In the genomic region with DNA sequence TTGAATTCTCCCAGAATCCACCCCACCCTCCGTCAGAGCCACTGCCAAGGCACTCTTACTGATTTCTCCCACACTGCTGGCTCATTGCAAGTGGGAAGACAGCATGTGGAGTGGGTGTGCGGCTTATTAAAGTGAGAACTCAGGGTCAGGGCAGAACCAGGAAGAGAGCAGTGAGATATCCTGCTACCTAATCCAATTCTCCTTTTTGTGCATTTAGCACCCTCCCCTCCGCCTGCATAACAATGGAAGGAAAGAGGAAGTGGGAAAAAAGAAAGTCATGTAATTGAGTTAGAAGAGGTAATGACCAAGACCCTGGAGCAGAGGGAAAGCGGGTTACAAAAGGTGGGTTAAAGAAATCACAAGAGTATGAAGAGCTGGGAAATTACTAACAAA, we compare ENCODE assay signal across 8 cellular contexts. TPM values are rescaled to one million over a fixed set of nuclear protein-coding genes. Genes with fewer than 3 reads are reported as not detected.
DNase-seq lines count a peak whose midpoint lies in the region; ATAC-seq and TF ChIP-seq lines count a peak whose summit lies in the region.

No MANE protein-coding gene starts in this region.

- H3K27ac ChIP-seq in gastroesophageal sphincter = peak overlapping the region in 3 of 4 donors; percentile 21 to 62 (median 61)

- no peaks in the 10 kb centered on the region for H3K36me3 Mint-ChIP-seq in osteocyte (ENCODE audit: unreplicated experiment)

- H3K4me3 ChIP-seq in gastroesophageal sphincter = no peak overlapping the region

- ATAC-seq in gastroesophageal sphincter = peak; percentile 28

- TF ChIP-seq CTCF in gastroesophageal sphincter (IDR thresholded peaks at IDR 0.05) (no peak), osteocyte (IDR thresholded peaks at IDR 0.05) (no peak)

- no peaks in the 10 kb centered on the region for H3K27me3 ChIP-seq in gastroesophageal sphincter

- TF ChIP-seq POLR2A in gastroesophageal sphincter (IDR thresholded peaks at IDR 0.05) = no peak

- H3K4me1 ChIP-seq in gastroesophageal sphincter = peaks cover 0 to 11% (median 9%) of the 10 kb centered on the region in 3 donors

- peaks cover 25% of the 10 kb centered on the region for H3K4me1 Mint-ChIP-seq in osteocyte (ENCODE audit: unreplicated experiment)

- no peak overlapping the region for H3K4me3 Mint-ChIP-seq in osteocyte (ENCODE audit: unreplicated experiment)

- H3K36me3 ChIP-seq in gastroesophageal sphincter = no peaks in the 10 kb centered on the region

- H3K9me3 Mint-ChIP-seq in osteocyte (ENCODE audit: unreplicated experiment) = no peaks in the 10 kb centered on the region

- DNase-seq in GF-D8 (lab: John Stamatoyannopoulos, UW) (peak; percentile 38), RPMI8226 (peak; percentile 10), osteocyte (ENCODE audit: extremely low spot score, unreplicated experiment) (no peak), NCI-H1048 (lab: John Stamatoyannopoulos, UW) (no peak), AG20443 (ENCODE audit: low spot score) (no peak), amniotic stem cell (lab: John Stamatoyannopoulos, UW) (no peak), NCI-H1694 treated with DMSO at 0.1 percent for 48 hours (lab: John Stamatoyannopoulos, UW) (no peak)

- peak overlapping the region; percentile 42 for H3K27ac Mint-ChIP-seq in osteocyte (ENCODE audit: unreplicated experiment)

- WGBS in gastroesophageal sphincter (ENCODE audit: low coverage in 1 of 2), 2 donors = 39 to 40% methylated on average over 1 to 4 of the region's 4 CpGs

- no peak for TF ChIP-seq EP300 in gastroesophageal sphincter (IDR thresholded peaks at IDR 0.05)

- no peaks in the 10 kb centered on the region for H3K27me3 Mint-ChIP-seq in osteocyte (ENCODE audit: unreplicated experiment)

- H3K9me3 ChIP-seq in gastroesophageal sphincter = no peaks in the 10 kb centered on the region

RNA-seq across cellular contexts. Expression of a gene that starts 27.8 kb away (rescaled TPM):
- total RNA-seq in gastroesophageal sphincter = 10 to 100 TPM; 20.3 to 46.4 (median 37.3) TPM
- total RNA-seq in osteocyte = 15.9 and 16.7 TPM in 2 replicates

Comparison
In these comparisons a context has a peak if more than half of its experiments do, and no peak if none do; other contexts are left out.
1. DNase-seq: peak in GF-D8 (single experiment) and RPMI8226 (single experiment); none in osteocyte (single experiment), NCI-H1048 (single experiment), AG20443 (single experiment), amniotic stem cell (single experiment) and NCI-H1694 treated with DMSO at 0.1 percent for 48 hours (single experiment).